In genomic region chr15:66646308-66646707, GRCh38 we compare ENCODE assay signal across 15 cellular contexts. TPM values are rescaled to one million over a fixed set of nuclear protein-coding genes. Genes with fewer than 3 reads are reported as not detected.
DNase-seq lines count a peak whose midpoint lies in the region; ATAC-seq and TF ChIP-seq lines count a peak whose summit lies in the region.
"Had no signal": no experiment of that assay in that cellular context is flagged by ENCODE, and none has a peak within 500 bp of the region (broad histone marks: within the 10 kb centered on the region; RNA-seq: fewer than 3 reads in every experiment).

No MANE protein-coding gene starts in this region.

- no peak for TF ChIP-seq POLR2A in heart left ventricle (IDR thresholded peaks at IDR 0.05)
- no peak for TF ChIP-seq POLR2A in spleen (IDR thresholded peaks at IDR 0.05)

- H3K4me1 ChIP-seq in heart left ventricle, result peaks cover 0 to 67% (median 36%) of the 10 kb centered on the region in 12 donors
- H3K4me1 ChIP-seq in spleen, result peaks cover 0 to 11% (median 4%) of the 10 kb centered on the region in 6 donors

- no peak overlapping the region for H3K4me3 ChIP-seq in heart left ventricle
- no peak overlapping the region for H3K4me3 ChIP-seq in spleen

- intact Hi-C loops in heart left ventricle (cut with DNase I), result no loop called here
- intact Hi-C loops in cardiac septum (cut with DNase I), result no loop called here
- intact Hi-C loops in spleen (cut with DNase I; ENCODE audit: low total_unique reads), result no loop called here

- H3K27ac ChIP-seq in heart left ventricle, result peak overlapping the region in 8 of 12 donors; percentile 24 to 80 (median 75)
- H3K27ac ChIP-seq in spleen, result peak overlapping the region in 1 of 8 donors; percentile 2

- H3K9me3 ChIP-seq in heart left ventricle, result no peaks in the 10 kb centered on the region
- H3K9me3 ChIP-seq in spleen, result no peaks in the 10 kb centered on the region

- in situ Hi-C loops in SK-MEL-5 (cut with HindIII; ENCODE audit: low pct_unique_long_range_greater_than_20kb, low sequenced_read_pairs), result no loop called here

- DNase-seq in heart left ventricle, result peak in 2 of 5 donors; percentile 46 to 52
- no peak for DNase-seq in cardiac septum (ENCODE audit: low spot score)
- DNase-seq in SK-MEL-5 (ENCODE audit: low read depth, low spot score), result peak; percentile 50
- peak; percentile 26 for DNase-seq in fibroblast of the conjunctiva (ENCODE audit: low read depth)
- peak; percentile 51 for DNase-seq in spleen
- no peak for DNase-seq in T-helper 1 cell
- no peak for DNase-seq in activated effector memory CD4-positive, alpha-beta T cell treated with Interleukin-2 at 50 U/mL for 16 hours
- DNase-seq: 8988T, activated B cell treated with CpG ODN at 0.5 μM for 24 hours, foreskin melanocyte, trophoblast cell had no signal

- 69 to 79% (median 76%) methylated on average over 7 to 9 of the region's 9 CpGs for WGBS in heart left ventricle, 4 donors
- WGBS in spleen, 5 donors, result 74 to 91% (median 84%) methylated on average over 9 of the region's 9 CpGs

- ATAC-seq in heart left ventricle (peak in 2 of 4 donors; percentile 7 to 12), GM21825 (IDR thresholded peaks at IDR 0.05; ENCODE audit: unreplicated experiment) (no peak)
- ATAC-seq: HCT116; sciatic nerve; stimulated activated effector memory CD8-positive, alpha-beta T cell treated with anti-CD3 and anti-CD28 coated beads, Interleukin-12 subunit alpha, Interleukin-12 subunit beta, amount 100 ng/mL, for 72 hours had no signal

- no peak for TF ChIP-seq CTCF in heart left ventricle (IDR thresholded peaks at IDR 0.05)
- TF ChIP-seq CTCF in spleen (IDR thresholded peaks at IDR 0.05 in 8 of 11, conservative IDR thresholded peaks at IDR 0.05 in 3 of 11), result no peak

- H3K27me3 ChIP-seq in heart left ventricle, result no peaks in the 10 kb centered on the region
- no peaks in the 10 kb centered on the region for H3K27me3 ChIP-seq in spleen (replicated peaks in 1 of 7)

- H3K36me3 ChIP-seq in heart left ventricle (no peaks in the 10 kb centered on the region), spleen (no peaks in the 10 kb centered on the region)

RNA-seq across cellular contexts. Expression of gene SMAD6, which starts 55.7 kb away (rescaled TPM):
- total RNA-seq in heart left ventricle (10 to 100 TPM; 14.4 to 65.9 (median 20.8) TPM), cardiac septum (50.2 TPM), spleen (10 to 100 TPM in 2 of 7 donors, 1 to 10 TPM in 5; 3.6 to 14.0 (median 6.9) TPM)
- polyA plus RNA-seq in heart left ventricle (10 to 100 TPM; 10.4 to 19.0 TPM), spleen (1 to 10 TPM in 2 of 3 donors, under 1 TPM in 1; 0.72 to 3.5 (median 3.4) TPM)
- total RNA-seq in SK-MEL-5 (2014; rRNA removed; shearing (Covaris generic)), result 3.2 and 4.6 TPM in 2 replicates
- polyA plus RNA-seq in SK-MEL-5 (2015; cell fraction: cytosol; rRNA removed), result 12.2 and 13.6 TPM in 2 replicates
- 17.8 and 19.8 TPM in 2 replicates for polyA plus RNA-seq in SK-MEL-5 (2015; cell fraction: nucleus; rRNA removed)

Comparison
In these comparisons a context has a peak if more than half of its experiments do, and no peak if none do; other contexts are left out.
1. DNase-seq: peak in SK-MEL-5 (single experiment), fibroblast of the conjunctiva (single experiment) and spleen (single experiment); none in cardiac septum (single experiment), T-helper 1 cell (0 of 5) and activated effector memory CD4-positive, alpha-beta T cell treated with Interleukin-2 at 50 U/mL for 16 hours (single experiment).